ENCODE assay signal across 8 cellular contexts in the genomic region with DNA sequence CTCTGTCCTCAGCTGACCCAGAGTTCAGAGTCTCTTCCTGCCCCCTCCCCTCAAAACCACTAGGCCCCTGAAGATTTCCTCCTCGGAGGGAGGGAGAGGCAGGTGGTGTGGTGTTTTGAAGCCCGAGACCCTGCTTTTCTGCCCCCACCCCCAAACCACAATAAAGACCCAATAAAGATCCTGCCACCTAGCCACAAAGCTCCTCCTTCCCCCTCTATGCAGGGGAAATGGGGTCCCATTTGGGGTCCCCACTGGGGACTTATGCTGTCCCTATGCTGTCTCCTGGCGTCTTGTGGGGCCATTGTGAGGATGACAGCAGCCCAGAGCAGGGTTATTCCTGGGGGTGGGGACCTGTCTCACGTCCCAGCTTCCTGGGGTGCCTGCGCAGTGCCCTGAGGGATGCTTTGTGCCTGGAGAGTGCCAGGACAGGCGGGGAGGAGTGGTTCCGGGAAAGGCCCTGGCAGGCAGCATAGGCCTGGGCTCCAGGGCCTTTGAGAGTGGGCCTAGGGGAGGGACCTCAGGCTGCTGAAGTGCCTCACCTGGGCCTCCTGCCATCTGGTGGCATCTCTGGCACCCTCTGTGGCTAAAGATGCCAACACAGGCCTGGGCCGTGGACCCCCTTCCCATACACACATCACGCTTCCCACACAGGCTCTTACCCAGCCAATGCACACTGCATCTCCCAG. TPM values are rescaled to one million over a fixed set of nuclear protein-coding genes. Genes with fewer than 3 reads are reported as not detected.
DNase-seq lines count a peak whose midpoint lies in the region; ATAC-seq and TF ChIP-seq lines count a peak whose summit lies in the region.

No MANE protein-coding gene starts in this region.

- intact Hi-C loops in PC-9 (cut with micrococcal nuclease; ENCODE audit: unreplicated experiment), result no loop called here

- H3K18ac ChIP-seq in mesenchymal stem cell (ENCODE audit: low read depth in 1 of 2, low read length in 2 of 2), result peak overlapping the region; percentile 99 to 100

- no peaks in the 10 kb centered on the region for H3K9me3 Mint-ChIP-seq in chondrocyte (ENCODE audit: low read depth)

- no peak overlapping the region for H2BK5ac ChIP-seq in mesenchymal stem cell (ENCODE audit: low read depth, low read length, poor library complexity, severe bottlenecking)

- H3K27ac ChIP-seq in DND-41 (ENCODE audit: low read length) (peak overlapping the region; percentile 75), PC-9 (no peak overlapping the region), mesenchymal stem cell (ENCODE audit: low read length, poor library complexity, severe bottlenecking) (no peak overlapping the region)

- no peak overlapping the region for H2AFZ ChIP-seq in DND-41 (ENCODE audit: low read depth, low read length)
- no peak overlapping the region for H2AFZ ChIP-seq in PC-9
- H2AFZ ChIP-seq in mesenchymal stem cell (ENCODE audit: low read depth, low read length), result no peak overlapping the region

- TF ChIP-seq CTCF in DND-41 (IDR thresholded peaks at IDR 0.05; ENCODE audit: borderline replicate concordance, extremely low read depth, low read length, poor library complexity, severe bottlenecking) (peak; percentile 49), PC-9 (conservative IDR thresholded peaks at IDR 0.05) (no peak), chondrocyte (IDR thresholded peaks at IDR 0.05) (no peak)

- H4K20me1 ChIP-seq in DND-41 (ENCODE audit: insufficient read depth, low read length), result peaks cover 38% of the 10 kb centered on the region
- no peaks in the 10 kb centered on the region for H4K20me1 ChIP-seq in PC-9 (ENCODE audit: insufficient read depth)

- no TSS peak for BruUV-seq in PC-9 (replicated peaks; lab: Mats Ljungman, UMichigan)

- H4K8ac ChIP-seq in mesenchymal stem cell (ENCODE audit: low read length), result peak overlapping the region; percentile 100

- H2BK120ac ChIP-seq in mesenchymal stem cell (ENCODE audit: low read depth, low read length), result peak overlapping the region; percentile 99

- DNase-seq in DND-41 (peak; percentile 87), PC-9 (no peak), chondrocyte (ENCODE audit: low spot score) (no peak), mesenchymal stem cell (no peak), ureter (ENCODE audit: low spot score) (peak; percentile 67), DMS114 treated with DMSO at 0.1 percent for 48 hours (lab: John Stamatoyannopoulos, UW; ENCODE audit: unreplicated experiment) (no peak), SW 1271 (lab: John Stamatoyannopoulos, UW) (no peak), NCI-H1417 treated with DMSO at 0.1 percent for 48 hours (lab: John Stamatoyannopoulos, UW) (no peak)

- peak overlapping the region; percentile 98 for H2BK15ac ChIP-seq in mesenchymal stem cell (ENCODE audit: low read depth, poor library complexity, severe bottlenecking)

- H3F3A ChIP-seq in PC-9 (ENCODE audit: insufficient read depth, low read depth), result peaks cover 16% of the 10 kb centered on the region; the same call in 1 of the 2 replicates

- no peaks in the 10 kb centered on the region for H3K9me2 ChIP-seq in PC-9 (ENCODE audit: insufficient read depth)

- H3K4me3 ChIP-seq in DND-41 (ENCODE audit: low read depth in 1 of 2, low read length in 2 of 2) (peak overlapping the region in 1 of 2 experiments; percentile 49; a peak in 2 of 4 replicates), PC-9 (peak overlapping the region; percentile 74; the same call in 1 of the 2 replicates), mesenchymal stem cell (ENCODE audit: insufficient read depth in 1 of 2, low read depth in 1 of 2, low read length in 2 of 2) (peak overlapping the region in 1 of 2 experiments; percentile 72)

- H3K9me3 ChIP-seq in DND-41 (ENCODE audit: insufficient read depth, low read length, severe bottlenecking), result no peaks in the 10 kb centered on the region
- H3K9me3 ChIP-seq in PC-9 (ENCODE audit: insufficient read depth, low read depth), result no peaks in the 10 kb centered on the region
- H3K9me3 ChIP-seq in mesenchymal stem cell (ENCODE audit: control insufficient read depth, low read length), result no peaks in the 10 kb centered on the region

- H2BK12ac ChIP-seq in mesenchymal stem cell (ENCODE audit: low read length in 2 of 2), result peak overlapping the region; percentile 99 to 100

- H3K27me3 ChIP-seq in DND-41 (ENCODE audit: insufficient read depth, low read length, poor library complexity) (peaks cover 32% of the 10 kb centered on the region), PC-9 (ENCODE audit: insufficient read depth, low read depth) (no peaks in the 10 kb centered on the region), mesenchymal stem cell (ENCODE audit: control insufficient read depth in 1 of 2, insufficient read depth in 1 of 2, low read length in 2 of 2) (peaks cover 0 to 8% of the 10 kb centered on the region in 2 experiments)

- no peaks in the 10 kb centered on the region for H3K36me3 Mint-ChIP-seq in chondrocyte (ENCODE audit: low read depth)

- no peaks in the 10 kb centered on the region for H3K27me3 Mint-ChIP-seq in chondrocyte (ENCODE audit: low read depth)

- peaks cover 73% of the 10 kb centered on the region for H3K4me1 ChIP-seq in DND-41 (ENCODE audit: insufficient read depth, low read length)
- H3K4me1 ChIP-seq in PC-9 (replicated peaks; ENCODE audit: insufficient read depth), result peaks cover 24% of the 10 kb centered on the region
- H3K4me1 ChIP-seq in mesenchymal stem cell (ENCODE audit: control insufficient read depth, insufficient read depth, low read depth, low read length), result peaks cover 47% of the 10 kb centered on the region

- H3K4ac ChIP-seq in mesenchymal stem cell (ENCODE audit: low read depth in 1 of 2, low read length in 2 of 2), result peak overlapping the region; percentile 99 to 100

- 80% methylated on average over 7 of the region's 9 CpGs for WGBS in mesenchymal stem cell

- peak overlapping the region; percentile 78 for H2AK5ac ChIP-seq in mesenchymal stem cell (ENCODE audit: low read length, severe bottlenecking)

- H3K23ac ChIP-seq in mesenchymal stem cell (ENCODE audit: low read length in 2 of 2), result peak overlapping the region; percentile 20 to 26

- POLR2A ChIA-PET in PC-9 (lab: Charles Lee; ENCODE audit: unreplicated experiment), result interaction anchor here (0.6 kb wide), 1 partner anchor 426 kb away, joined by 4 read pairs; no protein-coding TSS in a partner anchor

- peak overlapping the region; percentile 99 for H3K27ac Mint-ChIP-seq in chondrocyte (ENCODE audit: unreplicated experiment)

- peak overlapping the region; percentile 100 for H4K91ac ChIP-seq in mesenchymal stem cell (ENCODE audit: low read length)

- H3K9ac ChIP-seq in DND-41 (ENCODE audit: low read depth, low read length) (peak overlapping the region; percentile 40), mesenchymal stem cell (ENCODE audit: low read length) (peak overlapping the region; percentile 82)

- H3K4me2 ChIP-seq in DND-41 (ENCODE audit: insufficient read depth, low read length), result peak overlapping the region; percentile 96
- peak overlapping the region; percentile 100 for H3K4me2 ChIP-seq in PC-9
- peak overlapping the region; percentile 90 for H3K4me2 ChIP-seq in mesenchymal stem cell (ENCODE audit: low read length, poor library complexity, severe bottlenecking)

- H3K4me1 Mint-ChIP-seq in chondrocyte (ENCODE audit: low read depth), result peaks cover 85% of the 10 kb centered on the region

- H3K14ac ChIP-seq in mesenchymal stem cell (ENCODE audit: low read length in 2 of 2), result peak overlapping the region in 1 of 2 experiments; percentile 89

- peak overlapping the region; percentile 68 for H3K4me3 Mint-ChIP-seq in chondrocyte (ENCODE audit: unreplicated experiment)

- no peaks in the 10 kb centered on the region for H3K36me3 ChIP-seq in DND-41 (ENCODE audit: insufficient read depth, low read length)
- no peaks in the 10 kb centered on the region for H3K36me3 ChIP-seq in PC-9 (ENCODE audit: low read depth)
- no peaks in the 10 kb centered on the region for H3K36me3 ChIP-seq in mesenchymal stem cell (ENCODE audit: control insufficient read depth in 1 of 2, insufficient read depth in 2 of 2, low read depth in 1 of 2, low read length in 2 of 2)

- no peaks in the 10 kb centered on the region for H3K79me1 ChIP-seq in mesenchymal stem cell (replicated peaks; ENCODE audit: low read length, poor library complexity, severe bottlenecking)

- CTCF ChIA-PET in PC-9 (lab: Charles Lee), result interaction anchor here (0.6 to 0.7 kb wide), 2 partner anchors 42 to 96 kb away, joined by 3 to 5 read pairs; no protein-coding TSS in a partner anchor

- peak; percentile 20 for ATAC-seq in DND-41 (ENCODE audit: insufficient read depth, low read depth)

- H3K79me2 ChIP-seq in DND-41 (ENCODE audit: insufficient read depth, low read length) (no peaks in the 10 kb centered on the region), PC-9 (ENCODE audit: low read depth) (no peaks in the 10 kb centered on the region)

RNA-seq across cellular contexts. Expression of gene ARMC12, which starts 8.0 kb away (rescaled TPM):
- total RNA-seq in PC-9 (2021), result 0.35 and 0.57 TPM in 2 replicates
- total RNA-seq in chondrocyte, result 1.8 to 1.9 TPM (median 1.8 TPM) in 3 replicates
- polyA plus RNA-seq in mesenchymal stem cell (2013, experiment 1 of 2), result 0.39 TPM
- 0.37 TPM for polyA plus RNA-seq in mesenchymal stem cell (2013, experiment 2 of 2)
- total RNA-seq in ureter, result 1.5 TPM

RNA-seq across cellular contexts. Expression of gene FKBP5, which starts 40.1 kb away (rescaled TPM):
- total RNA-seq in PC-9 (2021), result 3.9 and 5.0 TPM in 2 replicates
- 139 to 237 TPM (median 143 TPM) in 3 replicates for total RNA-seq in chondrocyte
- polyA plus RNA-seq in mesenchymal stem cell (2013, experiment 1 of 2), result 112 TPM
- polyA plus RNA-seq in mesenchymal stem cell (2013, experiment 2 of 2), result 113 TPM
- 112 TPM for total RNA-seq in ureter

RNA-seq across cellular contexts. Expression of gene CLPSL2, which starts 47.6 kb away (rescaled TPM):
- 0.76 TPM in 1 of 2 replicates, not detected in the other for total RNA-seq in PC-9 (2021)
- not detected in 3 replicates for total RNA-seq in chondrocyte
- not detected for polyA plus RNA-seq in mesenchymal stem cell (2013, experiment 1 of 2)
- not detected for polyA plus RNA-seq in mesenchymal stem cell (2013, experiment 2 of 2)
- total RNA-seq in ureter, result not detected

RNA-seq across cellular contexts. Expression of gene CLPSL1, which starts 52.0 kb away (rescaled TPM):
- not detected in 2 replicates for total RNA-seq in PC-9 (2021)
- not detected in 3 replicates for total RNA-seq in chondrocyte
- polyA plus RNA-seq in mesenchymal stem cell (2013, experiment 1 of 2), result not detected
- not detected for polyA plus RNA-seq in mesenchymal stem cell (2013, experiment 2 of 2)
- total RNA-seq in ureter, result not detected

Comparison
In these comparisons a context has a peak if more than half of its experiments do, and no peak if none do; other contexts are left out.
1. DNase-seq: peak in DND-41 (single experiment) and ureter (single experiment); none in PC-9 (0 of 2), chondrocyte (single experiment), mesenchymal stem cell (single experiment), DMS114 treated with DMSO at 0.1 percent for 48 hours (single experiment), SW 1271 (0 of 2) and NCI-H1417 treated with DMSO at 0.1 percent for 48 hours (single experiment).
2. RNA of gene FKBP5, which starts 40.1 kb away (total RNA-seq): 139 to 237 TPM in chondrocyte and 112 TPM in ureter (single experiment); 3.9 to 5.0 TPM in PC-9; every median in the first group is over 10 times any median in the second.
3. Peak in every context shown above with its lines, with median percentiles within 50 percentile points of each other: H3K4me2 ChIP-seq.